Comparison of ENCODE assay signal across 35 cellular contexts in the genomic region with DNA sequence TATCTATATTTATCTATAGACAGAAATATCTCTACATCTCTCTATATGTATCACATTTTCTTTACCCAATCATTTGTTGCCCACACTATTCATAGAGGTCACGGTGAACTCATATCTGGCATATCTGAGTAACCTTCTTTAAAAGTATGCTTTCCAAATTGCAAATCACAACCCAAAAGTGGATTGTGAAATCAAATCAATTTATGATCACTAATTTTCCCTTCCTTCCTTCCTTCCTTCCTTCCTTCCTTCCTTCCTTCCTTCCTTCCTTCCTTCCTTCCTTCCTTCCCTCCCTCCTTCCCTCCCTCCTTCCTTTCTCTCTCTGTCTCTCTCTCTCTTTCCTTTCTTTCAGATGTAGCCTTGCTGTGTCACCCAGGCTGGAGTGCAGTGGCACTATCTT.
"Had no signal": no experiment of that assay in that cellular context is flagged by ENCODE, and none has a peak within 500 bp of the region (broad histone marks: within the 10 kb centered on the region; RNA-seq: fewer than 3 reads in every experiment).

No MANE protein-coding gene starts in this region.

- H3K36me3 ChIP-seq: MG63 had no signal

- H3K27me3 ChIP-seq: MG63 had no signal

- H3K4me3 ChIP-seq: MG63 had no signal

- DNase-seq: Karpas-422, Kasumi-1, MG63, MM.1S, MV-4-11, NCI-H1048, NCI-H1092, NCI-H1092 treated with DMSO at 0.1 percent for 48 hours, NCI-H1105, NCI-H1105 treated with DMSO at 0.1 percent for 48 hours, NCI-H1417, NCI-H1417 treated with DMSO at 0.1 percent for 48 hours, NCI-H1436, NCI-H1436 treated with DMSO at 0.1 percent for 48 hours, NCI-H146, NCI-H1694, NCI-H1694 treated with DMSO at 0.1 percent for 48 hours, NCI-H187, NCI-H187 treated with DMSO at 0.1 percent for 48 hours, NCI-H1930, NCI-H2029, NCI-H2029 treated with DMSO at 0.1 percent for 48 hours, NCI-H2081, NCI-H2081 treated with DMSO at 0.1 percent for 48 hours, NCI-H2107, NCI-H2171, NCI-H2171 treated with DMSO at 0.1 percent for 48 hours, NCI-H2227 treated with DMSO at 0.1 percent for 48 hours, NCI-H226, NCI-H345, NCI-H446, NCI-H446 treated with DMSO at 0.1 percent for 48 hours, NCI-H510A, NCI-H510A treated with DMSO at 0.1 percent for 48 hours, NCI-H524 had no signal

- H3K9me3 ChIP-seq: MG63 had no signal
